In genomic region chr21:38358098-38358497, GRCh38 we compare ENCODE assay signal across 27 cellular contexts.
"Had no signal": no experiment of that assay in that cellular context is flagged by ENCODE, and none has a peak within 500 bp of the region (broad histone marks: within the 10 kb centered on the region; RNA-seq: fewer than 3 reads in every experiment).

No MANE protein-coding gene starts in this region.

- FAIRE-seq: urothelium cell line had no signal

- H3K4me3 ChIP-seq: stomach, suprapubic skin, testis, thoracic aorta, thyroid gland, tibial artery, tibial nerve, transverse colon, upper lobe of left lung, upper lobe of right lung, uterus, vagina had no signal

- H3K36me3 ChIP-seq: stomach, suprapubic skin, thoracic aorta, thyroid gland, tibial artery, tibial nerve, transverse colon, upper lobe of left lung, upper lobe of right lung, uterus, vagina had no signal

- H3K27ac ChIP-seq: stomach, suprapubic skin, testis, thoracic aorta, thyroid gland, tibial artery, tibial nerve, transverse colon, upper lobe of right lung, uterus, vagina had no signal

- H3K9me3 ChIP-seq: stomach, suprapubic skin, testis, thoracic aorta, thyroid gland, tibial artery, tibial nerve, transverse colon, upper lobe of left lung, upper lobe of right lung, uterus, vagina had no signal

- H3K4me1 ChIP-seq: suprapubic skin, testis, transverse colon, upper lobe of right lung, uterus, vagina had no signal

- DNase-seq: stimulated activated CD4-positive, alpha-beta T cell treated with anti-CD3 and anti-CD28 coated beads, Interleukin-2, amount 100 ng/mL, for 48 hours; stimulated activated CD4-positive, alpha-beta T cell treated with anti-CD3 and anti-CD28 coated beads, Interleukin-4, amount 100 ng/mL, for 1 hour; stimulated activated CD4-positive, alpha-beta T cell treated with anti-CD3 and anti-CD28 coated beads, Interleukin-4, amount 100 ng/mL, for 24 hours; stimulated activated CD4-positive, alpha-beta T cell treated with anti-CD3 and anti-CD28 coated beads, Interleukin-4, amount 100 ng/mL, for 4 hours; stimulated activated CD8-positive, alpha-beta memory T cell treated with anti-CD3 and anti-CD28 coated beads, Interleukin-4, amount 100 ng/mL, for 48 hours; stimulated activated naive B cell treated with anti-CD40 and anti-IgM and Interleukin-4, amounts not matched to agents 10 μg/mL and 1 μg/mL and 100 μg/mL, for 72 hours; stimulated activated naive CD4-positive, alpha-beta T cell; stimulated activated naive CD4-positive, alpha-beta T cell treated with Interleukin-2 at 50 U/mL for 16 hours; stimulated activated naive CD8-positive, alpha-beta T cell treated with anti-CD3 and anti-CD28 coated beads, Interleukin-15, amount 100 ng/mL, for 72 hours; stimulated activated naive CD8-positive, alpha-beta T cell treated with anti-CD3 and anti-CD28 coated beads, Interleukin-15, Interleukin-2, amounts not matched to agents 100 U/mL and 50 U/mL, for 24 hours; stomach; substantia nigra; testis; thyroid gland; tibial artery; transverse colon; trophoblast cell; upper lobe of left lung; upper lobe of right lung; uterus had no signal

- H3K27me3 ChIP-seq: testis, thyroid gland, tibial artery, tibial nerve, upper lobe of left lung, upper lobe of right lung, uterus, vagina had no signal

- ATAC-seq: stimulated activated effector memory CD8-positive, alpha-beta T cell treated with anti-CD3 and anti-CD28 coated beads, Interleukin-12 subunit alpha, Interleukin-12 subunit beta, amount 100 ng/mL, for 72 hours; stimulated activated memory B cell treated with anti-CD40 and anti-IgM and Interleukin-4, amounts not matched to agents 10 μg/mL and 1 μg/mL and 100 μg/mL, for 72 hours; stimulated activated naive B cell treated with anti-CD40 and anti-IgM and Interleukin-4, amounts not matched to agents 10 μg/mL and 1 μg/mL and 100 μg/mL, for 72 hours; stimulated activated naive CD8-positive, alpha-beta T cell treated with anti-CD3 and anti-CD28 coated beads, Interleukin-15, amount 100 ng/mL, for 72 hours; stimulated activated naive CD8-positive, alpha-beta T cell treated with anti-CD3 and anti-CD28 coated beads, Interleukin-15, Interleukin-2, amounts not matched to agents 100 U/mL and 50 U/mL, for 24 hours; upper lobe of right lung had no signal
